8 cellular contexts compared by ENCODE assay signal in the genomic region with DNA sequence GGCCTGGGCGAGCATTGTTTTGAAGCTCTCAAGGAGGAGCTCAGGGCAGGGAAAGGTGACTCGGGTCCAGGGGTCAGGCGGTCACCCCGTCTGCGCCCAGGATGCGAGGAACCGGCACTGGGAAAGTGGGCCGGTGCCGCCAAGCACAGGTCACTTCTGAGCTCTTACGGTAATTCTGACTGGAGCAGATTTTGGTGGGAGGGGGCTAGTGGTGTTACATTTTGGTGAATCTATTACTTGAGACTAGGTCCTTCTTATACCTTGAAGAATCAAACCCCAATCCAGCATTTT. TPM values are rescaled to one million over a fixed set of nuclear protein-coding genes. Genes with fewer than 3 reads are reported as not detected.
DNase-seq lines count a peak whose midpoint lies in the region; ATAC-seq and TF ChIP-seq lines count a peak whose summit lies in the region.

No MANE protein-coding gene starts in this region.

- H3K4me3 Mint-ChIP-seq in HFFc6 = peak overlapping the region; percentile 89

- DNase-seq in AG10803 (ENCODE audit: low read depth) (no peak), HFFc6 (no peak), amniotic epithelial cell (ENCODE audit: low read depth) (peak; percentile 12), left lobe of liver (ENCODE audit: low spot score) (no peak), thoracic aorta (ENCODE audit: low spot score) (no peak), left colon (no peak), AG20443 (ENCODE audit: low spot score) (no peak)
- DNase-seq in activated CD4-positive, CD25-positive, alpha-beta regulatory T cell (lab: John Stamatoyannopoulos, UW) = no peak

- no peaks in the 10 kb centered on the region for H3K9me3 ChIP-seq in thoracic aorta

- H3K36me3 Mint-ChIP-seq in HFFc6 (ENCODE audit: low read depth) = peaks cover 23% of the 10 kb centered on the region

- no peaks in the 10 kb centered on the region for H3K9me3 Mint-ChIP-seq in HFFc6

- peaks cover 1% of the 10 kb centered on the region for H3K27me3 Mint-ChIP-seq in HFFc6 (ENCODE audit: insufficient read depth)

- peak overlapping the region; percentile 84 for H3K4me3 ChIP-seq in AG10803 (ENCODE audit: low read length)
- H3K4me3 ChIP-seq in thoracic aorta = peak overlapping the region; percentile 97

- ATAC-seq in left lobe of liver (peak; percentile 47), thoracic aorta (ENCODE audit: insufficient number of reproducible peaks, low FRiP score, low read depth) (no peak), left colon (no peak)

- H3K4me1 ChIP-seq in thoracic aorta (ENCODE audit: control insufficient read depth in 1 of 2, low read depth in 2 of 2) = peaks cover 14 to 28% of the 10 kb centered on the region in 2 donors

- peaks cover 33% of the 10 kb centered on the region for H3K4me1 Mint-ChIP-seq in HFFc6 (ENCODE audit: low read depth)

- H3K27me3 ChIP-seq in thoracic aorta (replicated peaks; ENCODE audit: insufficient read depth) = no peaks in the 10 kb centered on the region

- H3K27ac ChIP-seq in thoracic aorta = peak overlapping the region; percentile 87 to 90

- H3K36me3 ChIP-seq in thoracic aorta = no peaks in the 10 kb centered on the region

- TF ChIP-seq CTCF in AG10803 (conservative IDR thresholded peaks at IDR 0.05; ENCODE audit: low read length) (no peak), HFFc6 (IDR thresholded peaks at IDR 0.05) (no peak), thoracic aorta (IDR thresholded peaks at IDR 0.05) (no peak)

- intact Hi-C loops in left colon (cut with DNase I, micrococcal nuclease) = no loop called here

- peak overlapping the region; percentile 83 for H3K27ac Mint-ChIP-seq in HFFc6

RNA-seq across cellular contexts. Expression of a gene that starts 0.6 kb away (rescaled TPM):
- 10 to 100 TPM; 25.4 to 44.5 (median 41.5) TPM for total RNA-seq in HFFc6 (2021; fragmentation: NEBNext Ultra II Directional; extraction: Animal tissue kit (Norgen Biotek cat#: 25700))
- total RNA-seq in left lobe of liver (26.6 TPM), thoracic aorta (10 to 100 TPM; 13.9 to 44.7 TPM), left colon (10 to 100 TPM; 16.1 to 32.1 TPM)
